In the genomic region with DNA sequence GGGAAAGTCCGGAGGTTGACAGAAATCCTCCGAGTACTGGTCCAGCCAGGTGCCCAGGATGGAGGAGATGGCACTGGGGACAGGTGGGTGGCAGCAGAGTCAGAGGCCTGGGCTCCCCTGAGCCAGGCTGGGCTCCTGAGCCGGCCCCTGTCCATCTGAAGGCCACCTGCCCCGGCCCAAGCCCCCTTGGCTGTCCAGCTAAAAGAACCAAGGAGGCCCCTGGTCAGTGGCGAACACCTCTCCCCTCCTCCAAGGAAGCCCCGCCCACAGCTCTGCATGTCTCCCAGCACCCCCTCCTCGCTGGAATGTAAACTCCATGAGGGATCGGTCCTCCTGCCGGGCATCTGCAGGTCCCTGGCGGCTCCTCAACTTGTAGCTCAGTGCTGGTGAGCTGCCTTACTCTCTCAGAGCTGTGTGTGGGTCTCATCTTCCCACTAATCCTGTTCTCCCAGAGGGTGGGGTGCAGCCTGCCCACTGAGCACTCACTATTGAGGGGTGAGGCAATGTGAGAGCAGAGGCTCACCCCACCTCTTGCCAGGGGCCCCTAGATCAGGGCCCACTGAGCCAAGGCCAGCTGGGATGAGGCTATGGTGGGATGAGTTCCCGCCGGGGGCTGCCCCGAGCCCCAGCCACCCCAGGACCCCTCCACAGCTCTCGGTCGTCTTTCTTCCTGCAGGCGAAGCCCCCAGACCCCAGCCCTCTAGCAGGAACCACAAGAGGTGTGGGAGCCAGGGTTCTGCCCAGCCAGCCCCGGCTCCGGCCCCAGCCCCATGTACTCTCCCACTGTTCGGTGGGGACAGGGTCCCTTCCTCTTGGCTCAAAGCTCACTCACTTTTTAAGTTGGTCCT, we compare ENCODE assay signal across 1 cellular context.
TF ChIP-seq lines count a peak whose summit lies in the region.

No MANE protein-coding gene starts in this region.

TF ChIP-seq in WTC11, 78 proteins besides CTCF, POLR2A, EP300 and RAD21:
- TF ChIP-seq NR1H2 (CRISPR knock-in tag; IDR thresholded peaks at IDR 0.05) (no peak), NFE2L1 (CRISPR knock-in tag; IDR thresholded peaks at IDR 0.05) (no peak)
- TF ChIP-seq, protein P1, sequence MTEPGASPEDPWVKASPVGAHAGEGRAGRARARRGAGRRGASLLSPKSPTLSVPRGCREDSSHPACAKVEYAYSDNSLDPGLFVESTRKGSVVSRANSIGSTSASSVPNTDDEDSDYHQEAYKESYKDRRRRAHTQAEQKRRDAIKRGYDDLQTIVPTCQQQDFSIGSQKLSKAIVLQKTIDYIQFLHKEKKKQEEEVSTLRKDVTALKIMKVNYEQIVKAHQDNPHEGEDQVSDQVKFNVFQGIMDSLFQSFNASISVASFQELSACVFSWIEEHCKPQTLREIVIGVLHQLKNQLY (CRISPR knock-in tag; IDR thresholded peaks at IDR 0.05), result no peak
